ENCODE assay signal across 2 cellular contexts in the genomic region with DNA sequence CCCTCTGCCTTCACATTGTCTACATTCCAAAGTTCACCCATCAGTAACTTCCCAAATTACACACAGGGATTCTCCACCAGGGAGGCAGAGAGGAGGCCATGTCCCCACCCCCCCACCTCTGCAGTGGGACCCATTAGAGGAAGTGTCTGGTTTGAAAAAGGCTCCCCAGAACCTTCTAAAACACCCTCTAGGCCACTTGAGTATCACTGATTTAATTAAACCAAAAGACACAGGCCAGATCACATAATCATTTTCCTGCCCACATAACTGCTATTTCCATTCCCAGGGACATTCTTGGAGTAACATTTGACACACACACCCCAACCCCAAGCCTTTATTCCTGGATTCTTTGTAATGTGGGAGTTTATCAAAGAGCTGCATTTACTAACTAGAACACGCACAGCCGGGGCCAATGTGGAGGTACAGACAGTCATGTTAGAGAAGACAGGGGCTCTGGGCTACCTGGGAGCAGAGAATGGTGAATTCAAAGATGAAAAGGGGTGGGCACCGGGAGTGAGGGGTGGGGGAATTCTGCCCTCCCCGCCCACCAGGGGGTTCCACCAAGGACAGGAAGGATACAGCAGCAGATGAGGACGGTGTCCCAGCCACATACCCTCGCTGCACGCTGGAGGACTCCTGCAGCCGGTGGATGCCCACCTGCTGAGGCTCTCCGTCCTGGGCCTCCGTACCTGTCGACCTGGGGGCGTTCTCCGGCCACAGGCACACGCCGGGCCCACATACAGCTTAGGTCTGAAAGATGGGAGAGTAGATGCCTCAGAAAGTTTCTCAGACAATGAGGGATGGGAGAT.
TF ChIP-seq lines count a peak whose summit lies in the region.

No MANE protein-coding gene starts in this region.

TF ChIP-seq in GM23338, 12 proteins besides CTCF, POLR2A, EP300 and RAD21 (continued from another document):
- TF ChIP-seq, protein P1, sequence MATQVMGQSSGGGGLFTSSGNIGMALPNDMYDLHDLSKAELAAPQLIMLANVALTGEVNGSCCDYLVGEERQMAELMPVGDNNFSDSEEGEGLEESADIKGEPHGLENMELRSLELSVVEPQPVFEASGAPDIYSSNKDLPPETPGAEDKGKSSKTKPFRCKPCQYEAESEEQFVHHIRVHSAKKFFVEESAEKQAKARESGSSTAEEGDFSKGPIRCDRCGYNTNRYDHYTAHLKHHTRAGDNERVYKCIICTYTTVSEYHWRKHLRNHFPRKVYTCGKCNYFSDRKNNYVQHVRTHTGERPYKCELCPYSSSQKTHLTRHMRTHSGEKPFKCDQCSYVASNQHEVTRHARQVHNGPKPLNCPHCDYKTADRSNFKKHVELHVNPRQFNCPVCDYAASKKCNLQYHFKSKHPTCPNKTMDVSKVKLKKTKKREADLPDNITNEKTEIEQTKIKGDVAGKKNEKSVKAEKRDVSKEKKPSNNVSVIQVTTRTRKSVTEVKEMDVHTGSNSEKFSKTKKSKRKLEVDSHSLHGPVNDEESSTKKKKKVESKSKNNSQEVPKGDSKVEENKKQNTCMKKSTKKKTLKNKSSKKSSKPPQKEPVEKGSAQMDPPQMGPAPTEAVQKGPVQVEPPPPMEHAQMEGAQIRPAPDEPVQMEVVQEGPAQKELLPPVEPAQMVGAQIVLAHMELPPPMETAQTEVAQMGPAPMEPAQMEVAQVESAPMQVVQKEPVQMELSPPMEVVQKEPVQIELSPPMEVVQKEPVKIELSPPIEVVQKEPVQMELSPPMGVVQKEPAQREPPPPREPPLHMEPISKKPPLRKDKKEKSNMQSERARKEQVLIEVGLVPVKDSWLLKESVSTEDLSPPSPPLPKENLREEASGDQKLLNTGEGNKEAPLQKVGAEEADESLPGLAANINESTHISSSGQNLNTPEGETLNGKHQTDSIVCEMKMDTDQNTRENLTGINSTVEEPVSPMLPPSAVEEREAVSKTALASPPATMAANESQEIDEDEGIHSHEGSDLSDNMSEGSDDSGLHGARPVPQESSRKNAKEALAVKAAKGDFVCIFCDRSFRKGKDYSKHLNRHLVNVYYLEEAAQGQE (IDR thresholded peaks at IDR 0.05; ENCODE audit: unreplicated experiment): no peak
- TF ChIP-seq JUNB (IDR thresholded peaks at IDR 0.05; ENCODE audit: unreplicated experiment) (no peak), EZH2 (IDR thresholded peaks at IDR 0.05; ENCODE audit: low read depth, unreplicated experiment) (no peak), POLR2AphosphoS5 (IDR thresholded peaks at IDR 0.05; ENCODE audit: low read depth) (no peak), EZH2phosphoT487 (IDR thresholded peaks at IDR 0.05; ENCODE audit: unreplicated experiment) (no peak), STAT1 (IDR thresholded peaks at IDR 0.05; ENCODE audit: unreplicated experiment) (no peak), NANOG (IDR thresholded peaks at IDR 0.05; ENCODE audit: borderline replicate concordance) (no peak), ZNF331 (CRISPR knock-in tag; IDR thresholded peaks at IDR 0.05; ENCODE audit: low read depth) (no peak), ZNF114 (CRISPR knock-in tag; IDR thresholded peaks at IDR 0.05) (no peak)
- TF ChIP-seq, protein P2, sequence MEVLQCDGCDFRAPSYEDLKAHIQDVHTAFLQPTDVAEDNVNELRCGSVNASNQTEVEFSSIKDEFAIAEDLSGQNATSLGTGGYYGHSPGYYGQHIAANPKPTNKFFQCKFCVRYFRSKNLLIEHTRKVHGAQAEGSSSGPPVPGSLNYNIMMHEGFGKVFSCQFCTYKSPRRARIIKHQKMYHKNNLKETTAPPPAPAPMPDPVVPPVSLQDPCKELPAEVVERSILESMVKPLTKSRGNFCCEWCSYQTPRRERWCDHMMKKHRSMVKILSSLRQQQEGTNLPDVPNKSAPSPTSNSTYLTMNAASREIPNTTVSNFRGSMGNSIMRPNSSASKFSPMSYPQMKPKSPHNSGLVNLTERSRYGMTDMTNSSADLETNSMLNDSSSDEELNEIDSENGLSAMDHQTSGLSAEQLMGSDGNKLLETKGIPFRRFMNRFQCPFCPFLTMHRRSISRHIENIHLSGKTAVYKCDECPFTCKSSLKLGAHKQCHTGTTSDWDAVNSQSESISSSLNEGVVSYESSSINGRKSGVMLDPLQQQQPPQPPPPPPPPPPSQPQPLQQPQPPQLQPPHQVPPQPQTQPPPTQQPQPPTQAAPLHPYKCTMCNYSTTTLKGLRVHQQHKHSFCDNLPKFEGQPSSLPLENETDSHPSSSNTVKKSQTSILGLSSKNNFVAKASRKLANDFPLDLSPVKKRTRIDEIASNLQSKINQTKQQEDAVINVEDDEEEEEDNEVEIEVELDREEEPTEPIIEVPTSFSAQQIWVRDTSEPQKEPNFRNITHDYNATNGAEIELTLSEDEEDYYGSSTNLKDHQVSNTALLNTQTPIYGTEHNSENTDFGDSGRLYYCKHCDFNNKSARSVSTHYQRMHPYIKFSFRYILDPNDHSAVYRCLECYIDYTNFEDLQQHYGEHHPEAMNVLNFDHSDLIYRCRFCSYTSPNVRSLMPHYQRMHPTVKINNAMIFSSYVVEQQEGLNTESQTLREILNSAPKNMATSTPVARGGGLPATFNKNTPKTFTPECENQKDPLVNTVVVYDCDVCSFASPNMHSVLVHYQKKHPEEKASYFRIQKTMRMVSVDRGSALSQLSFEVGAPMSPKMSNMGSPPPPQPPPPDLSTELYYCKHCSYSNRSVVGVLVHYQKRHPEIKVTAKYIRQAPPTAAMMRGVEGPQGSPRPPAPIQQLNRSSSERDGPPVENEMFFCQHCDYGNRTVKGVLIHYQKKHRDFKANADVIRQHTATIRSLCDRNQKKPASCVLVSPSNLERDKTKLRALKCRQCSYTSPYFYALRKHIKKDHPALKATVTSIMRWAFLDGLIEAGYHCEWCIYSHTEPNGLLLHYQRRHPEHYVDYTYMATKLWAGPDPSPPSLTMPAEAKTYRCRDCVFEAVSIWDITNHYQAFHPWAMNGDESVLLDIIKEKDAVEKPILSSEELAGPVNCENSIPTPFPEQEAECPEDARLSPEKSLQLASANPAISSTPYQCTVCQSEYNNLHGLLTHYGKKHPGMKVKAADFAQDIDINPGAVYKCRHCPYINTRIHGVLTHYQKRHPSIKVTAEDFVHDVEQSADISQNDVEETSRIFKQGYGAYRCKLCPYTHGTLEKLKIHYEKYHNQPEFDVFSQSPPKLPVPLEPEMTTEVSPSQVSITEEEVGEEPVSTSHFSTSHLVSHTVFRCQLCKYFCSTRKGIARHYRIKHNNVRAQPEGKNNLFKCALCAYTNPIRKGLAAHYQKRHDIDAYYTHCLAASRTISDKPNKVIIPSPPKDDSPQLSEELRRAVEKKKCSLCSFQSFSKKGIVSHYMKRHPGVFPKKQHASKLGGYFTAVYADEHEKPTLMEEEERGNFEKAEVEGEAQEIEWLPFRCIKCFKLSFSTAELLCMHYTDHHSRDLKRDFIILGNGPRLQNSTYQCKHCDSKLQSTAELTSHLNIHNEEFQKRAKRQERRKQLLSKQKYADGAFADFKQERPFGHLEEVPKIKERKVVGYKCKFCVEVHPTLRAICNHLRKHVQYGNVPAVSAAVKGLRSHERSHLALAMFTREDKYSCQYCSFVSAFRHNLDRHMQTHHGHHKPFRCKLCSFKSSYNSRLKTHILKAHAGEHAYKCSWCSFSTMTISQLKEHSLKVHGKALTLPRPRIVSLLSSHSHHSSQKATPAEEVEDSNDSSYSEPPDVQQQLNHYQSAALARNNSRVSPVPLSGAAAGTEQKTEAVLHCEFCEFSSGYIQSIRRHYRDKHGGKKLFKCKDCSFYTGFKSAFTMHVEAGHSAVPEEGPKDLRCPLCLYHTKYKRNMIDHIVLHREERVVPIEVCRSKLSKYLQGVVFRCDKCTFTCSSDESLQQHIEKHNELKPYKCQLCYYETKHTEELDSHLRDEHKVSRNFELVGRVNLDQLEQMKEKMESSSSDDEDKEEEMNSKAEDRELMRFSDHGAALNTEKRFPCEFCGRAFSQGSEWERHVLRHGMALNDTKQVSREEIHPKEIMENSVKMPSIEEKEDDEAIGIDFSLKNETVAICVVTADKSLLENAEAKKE (CRISPR knock-in tag; IDR thresholded peaks at IDR 0.05): no peak

TF ChIP-seq in SK-N-SH treated with all-trans-retinoic acid at 6 μM for 48 hours, 23 proteins besides CTCF, POLR2A, EP300 and RAD21:
- TF ChIP-seq, protein P3, sequence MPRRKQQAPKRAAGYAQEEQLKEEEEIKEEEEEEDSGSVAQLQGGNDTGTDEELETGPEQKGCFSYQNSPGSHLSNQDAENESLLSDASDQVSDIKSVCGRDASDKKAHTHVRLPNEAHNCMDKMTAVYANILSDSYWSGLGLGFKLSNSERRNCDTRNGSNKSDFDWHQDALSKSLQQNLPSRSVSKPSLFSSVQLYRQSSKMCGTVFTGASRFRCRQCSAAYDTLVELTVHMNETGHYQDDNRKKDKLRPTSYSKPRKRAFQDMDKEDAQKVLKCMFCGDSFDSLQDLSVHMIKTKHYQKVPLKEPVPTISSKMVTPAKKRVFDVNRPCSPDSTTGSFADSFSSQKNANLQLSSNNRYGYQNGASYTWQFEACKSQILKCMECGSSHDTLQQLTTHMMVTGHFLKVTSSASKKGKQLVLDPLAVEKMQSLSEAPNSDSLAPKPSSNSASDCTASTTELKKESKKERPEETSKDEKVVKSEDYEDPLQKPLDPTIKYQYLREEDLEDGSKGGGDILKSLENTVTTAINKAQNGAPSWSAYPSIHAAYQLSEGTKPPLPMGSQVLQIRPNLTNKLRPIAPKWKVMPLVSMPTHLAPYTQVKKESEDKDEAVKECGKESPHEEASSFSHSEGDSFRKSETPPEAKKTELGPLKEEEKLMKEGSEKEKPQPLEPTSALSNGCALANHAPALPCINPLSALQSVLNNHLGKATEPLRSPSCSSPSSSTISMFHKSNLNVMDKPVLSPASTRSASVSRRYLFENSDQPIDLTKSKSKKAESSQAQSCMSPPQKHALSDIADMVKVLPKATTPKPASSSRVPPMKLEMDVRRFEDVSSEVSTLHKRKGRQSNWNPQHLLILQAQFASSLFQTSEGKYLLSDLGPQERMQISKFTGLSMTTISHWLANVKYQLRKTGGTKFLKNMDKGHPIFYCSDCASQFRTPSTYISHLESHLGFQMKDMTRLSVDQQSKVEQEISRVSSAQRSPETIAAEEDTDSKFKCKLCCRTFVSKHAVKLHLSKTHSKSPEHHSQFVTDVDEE (CRISPR knock-in tag; IDR thresholded peaks at IDR 0.05): 0 out of 2 replicates have a peak, but pooled peaks have one; percentile 14
- peak; percentile 52; the same call in 1 of the 2 replicates for TF ChIP-seq TCF4 (CRISPR knock-in tag; IDR thresholded peaks at IDR 0.05; ENCODE audit: borderline replicate concordance)
- TF ChIP-seq, protein P4, sequence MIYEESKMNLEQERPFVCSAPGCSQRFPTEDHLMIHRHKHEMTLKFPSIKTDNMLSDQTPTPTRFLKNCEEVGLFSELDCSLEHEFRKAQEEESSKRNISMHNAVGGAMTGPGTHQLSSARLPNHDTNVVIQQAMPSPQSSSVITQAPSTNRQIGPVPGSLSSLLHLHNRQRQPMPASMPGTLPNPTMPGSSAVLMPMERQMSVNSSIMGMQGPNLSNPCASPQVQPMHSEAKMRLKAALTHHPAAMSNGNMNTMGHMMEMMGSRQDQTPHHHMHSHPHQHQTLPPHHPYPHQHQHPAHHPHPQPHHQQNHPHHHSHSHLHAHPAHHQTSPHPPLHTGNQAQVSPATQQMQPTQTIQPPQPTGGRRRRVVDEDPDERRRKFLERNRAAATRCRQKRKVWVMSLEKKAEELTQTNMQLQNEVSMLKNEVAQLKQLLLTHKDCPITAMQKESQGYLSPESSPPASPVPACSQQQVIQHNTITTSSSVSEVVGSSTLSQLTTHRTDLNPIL (CRISPR knock-in tag; IDR thresholded peaks at IDR 0.05; ENCODE audit: low read depth): no peak
